In the genomic region with DNA sequence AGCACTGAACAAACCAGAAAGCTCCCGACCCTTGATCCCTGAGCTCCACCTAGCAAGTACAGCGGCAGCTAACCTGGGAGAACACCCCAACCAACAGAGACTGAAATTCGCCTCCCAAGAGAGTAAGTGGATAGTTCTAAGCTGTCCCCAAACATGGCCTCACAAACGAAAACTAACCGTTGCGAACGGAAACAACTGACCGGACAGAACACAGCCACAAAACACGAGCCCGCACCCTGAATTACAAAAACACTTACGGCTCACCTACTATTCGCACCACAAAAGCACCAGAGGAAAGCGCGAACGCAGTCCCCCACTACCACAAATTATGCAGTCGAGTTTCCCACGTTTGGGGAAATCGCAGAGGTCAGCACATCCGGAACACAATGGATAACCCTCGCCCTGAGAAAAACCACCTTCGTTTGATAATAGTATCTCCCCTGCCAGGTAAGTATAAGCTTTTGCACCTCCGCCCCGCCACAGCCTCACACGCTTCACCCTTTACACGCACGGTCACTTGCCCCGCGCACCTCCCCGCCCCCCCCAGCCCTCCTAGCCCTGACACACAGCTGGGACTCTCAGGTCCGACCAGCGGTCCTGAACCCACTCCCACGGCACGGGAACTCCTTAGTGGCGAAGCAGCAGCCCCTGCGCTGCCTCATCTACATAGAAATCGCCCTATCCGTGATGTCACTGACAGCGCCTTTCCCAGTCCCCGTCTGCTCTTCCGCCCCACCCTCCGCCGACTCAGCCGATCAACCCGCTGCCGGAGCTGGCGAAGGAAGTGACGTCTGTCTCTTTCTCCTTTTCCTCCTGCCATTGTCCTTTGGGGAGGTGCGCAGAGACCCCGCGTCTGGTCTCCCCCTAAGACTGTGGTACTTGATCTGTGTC, we compare ENCODE assay signal across 8 cellular contexts. TPM values are rescaled to one million over a fixed set of nuclear protein-coding genes. Genes with fewer than 3 reads are reported as not detected.
A peak's percentile ranks its signal among the peaks of the same experiment; 100 is the strongest.
DNase-seq lines count a peak whose midpoint lies in the region; ATAC-seq and TF ChIP-seq lines count a peak whose summit lies in the region.
"Not testable (repeated sequence)": the region's sequence is repeated elsewhere in the genome, so short reads cannot be mapped to it uniquely, and the experiment has no call there.

No MANE protein-coding gene starts in this region.

- H3K9me3 ChIP-seq in BLaER1, left lung: not testable (repeated sequence)

- DNase-seq in HK-2 (ENCODE audit: unreplicated experiment) (peak; percentile 90), NCI-H82 treated with DMSO at 0.1 percent for 48 hours (lab: John Stamatoyannopoulos, UW; ENCODE audit: unreplicated experiment) (peak; percentile 88), left lung (peak; percentile 90 to 92)
- DNase-seq in activated CD4-positive, alpha-beta T cell treated with anti-CD3 and anti-CD28 coated beads, Interleukin-2, amount 10 ng/mL, durations not matched to agents 7 days and 5 days: peak; percentile 85
- peak; percentile 40 to 65 for DNase-seq in stimulated activated CD4-positive, alpha-beta T cell treated with anti-CD3 and anti-CD28 coated beads, Interleukin-1b, Interleukin-23, amount 100 ng/mL, for 1 hour (ENCODE audit: low read depth in 2 of 2)

- not testable (repeated sequence) for H3K4me1 Mint-ChIP-seq in activated CD4-positive, alpha-beta T cell treated with anti-CD3 and anti-CD28 coated beads, Interleukin-2, amount 10 ng/mL, durations not matched to agents 7 days and 5 days

- H3K4me1 ChIP-seq in BLaER1, left lung: not testable (repeated sequence)

- H3K9ac ChIP-seq in BLaER1: not testable (repeated sequence)

- H3K36me3 ChIP-seq in BLaER1, left lung: not testable (repeated sequence)

- H3K4me3 Mint-ChIP-seq in activated CD4-positive, alpha-beta T cell treated with anti-CD3 and anti-CD28 coated beads, Interleukin-2, amount 10 ng/mL, durations not matched to agents 7 days and 5 days: peak overlapping the region; percentile 77

- intact Hi-C loops in left lung (cut with DNase I): not testable (repeated sequence)

- not testable (repeated sequence) for H3K9me3 Mint-ChIP-seq in activated CD4-positive, alpha-beta T cell treated with anti-CD3 and anti-CD28 coated beads, Interleukin-2, amount 10 ng/mL, durations not matched to agents 7 days and 5 days

- CTCF ChIA-PET in activated CD4-positive, alpha-beta T cell treated with anti-CD3 and anti-CD28 coated beads, Interleukin-2, amount 10 ng/mL, durations not matched to agents 7 days and 5 days (lab: Charles Lee): not testable (repeated sequence)

- H3K36me3 Mint-ChIP-seq in activated CD4-positive, alpha-beta T cell treated with anti-CD3 and anti-CD28 coated beads, Interleukin-2, amount 10 ng/mL, durations not matched to agents 7 days and 5 days (ENCODE audit: low read depth): not testable (repeated sequence)

- TF ChIP-seq CTCF in left lung (IDR thresholded peaks at IDR 0.05): not testable (repeated sequence)

- not testable (repeated sequence) for H4K20me1 ChIP-seq in BLaER1

- not testable (repeated sequence) for H3K27me3 ChIP-seq in BLaER1, left lung

- H3K27me3 Mint-ChIP-seq in activated CD4-positive, alpha-beta T cell treated with anti-CD3 and anti-CD28 coated beads, Interleukin-2, amount 10 ng/mL, durations not matched to agents 7 days and 5 days: not testable (repeated sequence)

- peak overlapping the region; percentile 48; the same call in 1 of the 2 replicates for H3K4me3 ChIP-seq in BLaER1
- peak overlapping the region; percentile 13 to 36 for H3K4me3 ChIP-seq in left lung

- peak overlapping the region; percentile 99 for H3K27ac Mint-ChIP-seq in activated CD4-positive, alpha-beta T cell treated with anti-CD3 and anti-CD28 coated beads, Interleukin-2, amount 10 ng/mL, durations not matched to agents 7 days and 5 days

- POLR2A ChIA-PET in activated CD4-positive, alpha-beta T cell treated with anti-CD3 and anti-CD28 coated beads, Interleukin-2, amount 10 ng/mL, durations not matched to agents 7 days and 5 days (lab: Charles Lee): interaction anchor here (1.0 kb wide), 1 partner anchor 92 kb away, joined by 3 read pairs; no protein-coding TSS in a partner anchor

- peak overlapping the region; percentile 38; the same call in 1 of the 2 replicates for H3K27ac ChIP-seq in BLaER1
- peak overlapping the region; percentile 29 for H3K27ac ChIP-seq in cingulate gyrus (ENCODE audit: low read depth, low read length)
- peak overlapping the region; percentile 81 to 82 for H3K27ac ChIP-seq in left lung

- peak overlapping the region; percentile 24 for H3K4me2 ChIP-seq in BLaER1

- ATAC-seq in GM19351 (IDR thresholded peaks at IDR 0.05; ENCODE audit: unreplicated experiment) (peak; percentile 84), left lung (peak; percentile 87)

RNA-seq across cellular contexts. Expression of a gene that starts 38.8 kb away (rescaled TPM):
- not detected for total RNA-seq in activated CD4-positive, alpha-beta T cell treated with anti-CD3 and anti-CD28 coated beads, Interleukin-2, amount 10 ng/mL, durations not matched to agents 7 days and 5 days
- not detected for total RNA-seq in left lung

Comparison
In these comparisons a context has a peak if more than half of its experiments do, and no peak if none do; other contexts are left out.
1. Peak in every context shown above with its lines: DNase-seq, ATAC-seq, H3K4me3 ChIP-seq and H3K27ac ChIP-seq.
2. H3K27ac ChIP-seq: peak in every context shown above with its lines; median percentile 82 in left lung; 38 in BLaER1; 29 in cingulate gyrus.